In genomic region chr11:11620251-11620965, GRCh38 we compare ENCODE assay signal across 1 cellular context.
TF ChIP-seq lines count a peak whose summit lies in the region.

No MANE protein-coding gene starts in this region.

TF ChIP-seq in HEK293, 187 proteins besides CTCF, POLR2A, EP300 and RAD21 (continued from another document):
- peak; percentile 53; the same call in 1 of the 2 replicates for TF ChIP-seq PRDM10 (tag by site-specific recombination; IDR thresholded peaks at IDR 0.05)
- no peak for TF ChIP-seq OSR2 (tag by site-specific recombination; IDR thresholded peaks at IDR 0.05)
- TF ChIP-seq BCL11A (tag by site-specific recombination; IDR thresholded peaks at IDR 0.05; ENCODE audit: low read depth) = no peak
- TF ChIP-seq ZNF560 (tag by site-specific recombination; IDR thresholded peaks at IDR 0.05; ENCODE audit: borderline replicate concordance) = no peak
- TF ChIP-seq ZNF155 (tag by site-specific recombination; IDR thresholded peaks at IDR 0.05) = no peak
- TF ChIP-seq, protein P1, sequence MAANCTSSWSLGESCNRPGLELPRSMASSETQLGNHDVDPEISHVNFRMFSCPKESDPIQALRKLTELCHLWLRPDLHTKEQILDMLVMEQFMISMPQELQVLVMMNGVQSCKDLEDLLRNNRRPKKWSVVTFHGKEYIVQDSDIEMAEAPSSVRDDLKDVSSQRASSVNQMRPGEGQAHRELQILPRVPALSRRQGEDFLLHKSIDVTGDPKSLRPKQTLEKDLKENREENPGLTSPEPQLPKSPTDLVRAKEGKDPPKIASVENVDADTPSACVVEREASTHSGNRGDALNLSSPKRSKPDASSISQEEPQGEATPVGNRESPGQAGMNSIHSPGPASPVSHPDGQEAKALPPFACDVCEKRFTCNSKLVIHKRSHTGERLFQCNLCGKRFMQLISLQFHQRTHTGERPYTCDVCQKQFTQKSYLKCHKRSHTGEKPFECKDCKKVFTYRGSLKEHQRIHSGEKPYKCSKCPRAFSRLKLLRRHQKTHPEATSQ (tag by site-specific recombination; IDR thresholded peaks at IDR 0.05) = no peak
- no peak for TF ChIP-seq ZNF76 (tag by site-specific recombination; IDR thresholded peaks at IDR 0.05; ENCODE audit: borderline replicate concordance, low read depth)
- TF ChIP-seq ZNF658 (tag by site-specific recombination; IDR thresholded peaks at IDR 0.05) = no peak
- no peak for TF ChIP-seq REPIN1 (tag by site-specific recombination; IDR thresholded peaks at IDR 0.05; ENCODE audit: low read depth)
- TF ChIP-seq ZNF350 (tag by site-specific recombination; IDR thresholded peaks at IDR 0.05) = no peak
- no peak for TF ChIP-seq YY2 (tag by site-specific recombination; IDR thresholded peaks at IDR 0.05)
- no peak for TF ChIP-seq ZBTB10 (tag by site-specific recombination; IDR thresholded peaks at IDR 0.05)
- TF ChIP-seq KLF8 (tag by site-specific recombination; IDR thresholded peaks at IDR 0.05) = 0 out of 2 replicates have a peak, but pooled peaks have one; percentile 11
- no peak for TF ChIP-seq YY1 (tag by site-specific recombination; IDR thresholded peaks at IDR 0.05)
- TF ChIP-seq ZNF302 (tag by site-specific recombination; IDR thresholded peaks at IDR 0.05; ENCODE audit: low read depth) = no peak
- no peak for TF ChIP-seq ZNF146 (tag by site-specific recombination; IDR thresholded peaks at IDR 0.05)
- no peak for TF ChIP-seq ZNF692 (tag by site-specific recombination; IDR thresholded peaks at IDR 0.05)
- TF ChIP-seq BCL11B (tag by site-specific recombination; IDR thresholded peaks at IDR 0.05; ENCODE audit: low read depth) = no peak
TF ChIP-seq in HEK293: peak in this region for 15.
